1 cellular context compared by ENCODE assay signal in the genomic region with DNA sequence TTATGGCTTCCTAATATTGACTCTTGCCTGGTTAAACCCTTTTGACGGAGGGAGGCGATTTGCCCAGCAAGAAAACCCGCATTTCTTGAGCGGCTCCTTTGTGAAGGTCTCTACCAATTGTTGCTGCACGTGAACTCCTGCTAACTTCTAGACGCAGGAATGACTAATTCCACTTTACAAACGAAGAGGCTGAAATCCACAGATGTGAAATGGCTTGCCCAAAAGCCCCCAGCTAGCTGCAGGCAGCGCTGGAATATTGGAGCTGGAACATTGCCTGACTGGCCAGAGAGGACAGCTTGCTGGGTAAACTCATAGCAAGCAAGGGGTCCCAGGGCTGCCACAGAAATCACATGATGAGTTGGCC.
A peak's percentile ranks its signal among the peaks of the same experiment; 100 is the strongest.
TF ChIP-seq lines count a peak whose summit lies in the region.

No MANE protein-coding gene starts in this region.

TF ChIP-seq in H1, 55 proteins besides CTCF, POLR2A, EP300 and RAD21:
- peak; percentile 13 for TF ChIP-seq ASH2L (IDR thresholded peaks at IDR 0.05; ENCODE audit: low read length)
- no peak for TF ChIP-seq CHD2 (IDR thresholded peaks at IDR 0.05; ENCODE audit: low read length)
